In the genomic region with DNA sequence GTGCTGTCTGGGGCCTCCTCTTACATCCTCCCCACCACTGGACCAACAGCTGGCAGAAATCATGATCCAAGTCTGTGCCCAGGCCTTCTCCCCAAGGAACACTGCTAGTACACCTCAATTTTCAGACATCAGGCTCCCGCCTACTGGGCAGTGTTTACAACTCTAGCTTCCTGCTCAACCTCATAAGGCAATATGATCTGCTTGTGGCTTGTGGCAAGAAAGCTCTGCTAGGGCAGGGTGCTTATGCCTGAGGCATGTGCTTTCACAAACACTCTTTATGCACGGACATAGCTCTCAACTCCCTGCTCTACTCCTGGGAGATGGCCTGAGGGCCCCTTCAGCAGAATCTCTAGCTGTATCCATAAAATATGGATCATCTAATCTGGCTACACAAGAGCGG, we compare ENCODE assay signal across 15 cellular contexts. TPM values are rescaled to one million over a fixed set of nuclear protein-coding genes. Genes with fewer than 3 reads are reported as not detected.
A peak's percentile ranks its signal among the peaks of the same experiment; 100 is the strongest.
DNase-seq lines count a peak whose midpoint lies in the region; TF ChIP-seq lines count a peak whose summit lies in the region.
"Had no signal": no experiment of that assay in that cellular context is flagged by ENCODE, and none has a peak within 500 bp of the region (broad histone marks: within the 10 kb centered on the region; RNA-seq: fewer than 3 reads in every experiment).

No MANE protein-coding gene starts in this region.

- H3K4me1 ChIP-seq in mammary epithelial cell (ENCODE audit: insufficient read depth, low read length) (no peaks in the 10 kb centered on the region), breast epithelium (no peaks in the 10 kb centered on the region), SJCRH30 (peaks cover 20% of the 10 kb centered on the region), fibroblast of lung (ENCODE audit: control insufficient read depth, extremely low read depth, insufficient read depth, low read length) (peaks cover 3% of the 10 kb centered on the region), Peyer's patch (no peaks in the 10 kb centered on the region), sigmoid colon (no peaks in the 10 kb centered on the region)

- H3K27ac ChIP-seq in mammary epithelial cell (ENCODE audit: insufficient read depth, low read depth, low read length) (no peak overlapping the region), breast epithelium (no peak overlapping the region), SJCRH30 (peak overlapping the region; percentile 4; the same call in 1 of the 2 replicates), fibroblast of lung (ENCODE audit: insufficient read depth, low read length) (no peak overlapping the region), Peyer's patch (no peak overlapping the region), sigmoid colon (no peak overlapping the region)
- H3K27ac ChIP-seq: GM23248, upper lobe of right lung, WERI-Rb-1 had no signal

- H3K9ac ChIP-seq in mammary epithelial cell (ENCODE audit: insufficient read depth, low read length) = no peak overlapping the region
- no peak overlapping the region for H3K9ac ChIP-seq in fibroblast of lung (ENCODE audit: insufficient read depth, low read length)
- H3K9ac ChIP-seq: GM23248 had no signal

- H3K79me2 ChIP-seq in mammary epithelial cell (ENCODE audit: insufficient read depth, low read length) (no peaks in the 10 kb centered on the region), fibroblast of lung (ENCODE audit: control insufficient read depth, insufficient read depth, low read length) (no peaks in the 10 kb centered on the region)

- H3K36me3 ChIP-seq in mammary epithelial cell (ENCODE audit: insufficient read depth, low read length) = peaks cover 24% of the 10 kb centered on the region
- H3K36me3 ChIP-seq in breast epithelium = no peaks in the 10 kb centered on the region
- H3K36me3 ChIP-seq in SJCRH30 = no peaks in the 10 kb centered on the region
- no peaks in the 10 kb centered on the region for H3K36me3 ChIP-seq in fibroblast of lung (ENCODE audit: control insufficient read depth, insufficient read depth, low read length)
- H3K36me3 ChIP-seq in Peyer's patch = no peaks in the 10 kb centered on the region
- no peaks in the 10 kb centered on the region for H3K36me3 ChIP-seq in sigmoid colon
- H3K36me3 ChIP-seq: upper lobe of right lung, WERI-Rb-1 had no signal

- no peak for TF ChIP-seq CTCF in mammary epithelial cell (conservative IDR thresholded peaks at IDR 0.05 in 1 of 2, IDR thresholded peaks at IDR 0.05 in 1 of 2; ENCODE audit: extremely low read depth in 1 of 2, insufficient read depth in 1 of 2, low read depth in 1 of 2, low read length in 2 of 2)
- TF ChIP-seq CTCF in breast epithelium (IDR thresholded peaks at IDR 0.05) = no peak
- TF ChIP-seq CTCF in fibroblast of lung (conservative IDR thresholded peaks at IDR 0.05 in 1 of 2, IDR thresholded peaks at IDR 0.05 in 1 of 2; ENCODE audit: low read depth in 1 of 2, low read length in 2 of 2) = no peak
- no peak for TF ChIP-seq CTCF in Peyer's patch (IDR thresholded peaks at IDR 0.05)
- TF ChIP-seq CTCF in sigmoid colon (IDR thresholded peaks at IDR 0.05) = no peak

- in situ Hi-C loops in mammary epithelial cell (cut with MboI; ENCODE audit: low sequenced_read_pairs in 2 of 2) = loop anchor here (10.0 to 25.0 kb wide), 2 partner anchors 296 to 593 kb away; no protein-coding TSS in a partner anchor

- no peaks in the 10 kb centered on the region for H3K27me3 ChIP-seq in mammary epithelial cell (ENCODE audit: insufficient read depth, low read length)
- H3K27me3 ChIP-seq in breast epithelium = no peaks in the 10 kb centered on the region
- no peaks in the 10 kb centered on the region for H3K27me3 ChIP-seq in SJCRH30
- no peaks in the 10 kb centered on the region for H3K27me3 ChIP-seq in fibroblast of lung (ENCODE audit: control insufficient read depth, insufficient read depth, low read length)
- H3K27me3 ChIP-seq in Peyer's patch = no peaks in the 10 kb centered on the region
- no peaks in the 10 kb centered on the region for H3K27me3 ChIP-seq in sigmoid colon
- H3K27me3 ChIP-seq: upper lobe of right lung had no signal

- H4K20me1 ChIP-seq in mammary epithelial cell (ENCODE audit: insufficient read depth, low read length) = no peaks in the 10 kb centered on the region
- H4K20me1 ChIP-seq in fibroblast of lung (ENCODE audit: control insufficient read depth, extremely low read depth, insufficient read depth, low read length) = no peaks in the 10 kb centered on the region

- 96% methylated on average over 3 of the region's 3 CpGs for WGBS in mammary epithelial cell (ENCODE audit: low coverage, missing lambda C conversion rate)
- 84 to 89% methylated on average over 3 of the region's 3 CpGs for WGBS in sigmoid colon, 2 donors

- H3K9me3 ChIP-seq in mammary epithelial cell (replicated peaks; ENCODE audit: insufficient read depth, low read length) = no peaks in the 10 kb centered on the region
- H3K9me3 ChIP-seq in breast epithelium = no peaks in the 10 kb centered on the region
- H3K9me3 ChIP-seq in SJCRH30 (replicated peaks) = no peaks in the 10 kb centered on the region
- no peaks in the 10 kb centered on the region for H3K9me3 ChIP-seq in fibroblast of lung (ENCODE audit: control insufficient read depth, insufficient read depth, low read depth, low read length)
- H3K9me3 ChIP-seq in Peyer's patch = no peaks in the 10 kb centered on the region
- H3K9me3 ChIP-seq in sigmoid colon = no peaks in the 10 kb centered on the region
- H3K9me3 ChIP-seq: upper lobe of right lung had no signal

- H3K4me2 ChIP-seq in mammary epithelial cell (ENCODE audit: insufficient read depth, low read depth, low read length) (no peak overlapping the region), fibroblast of lung (ENCODE audit: extremely low read depth, insufficient read depth, low read length) (no peak overlapping the region)

- dilution Hi-C loops in mammary epithelial cell (cut with HindIII; ENCODE audit: low sequenced_read_pairs) = no loop called here

- BruUV-seq in mammary epithelial cell (replicated peaks; lab: Mats Ljungman, UMichigan) = no TSS peak

- TF ChIP-seq POLR2A in breast epithelium (IDR thresholded peaks at IDR 0.05) (no peak), Peyer's patch (IDR thresholded peaks at IDR 0.05) (no peak), sigmoid colon (IDR thresholded peaks at IDR 0.05) (no peak)

- DNase-seq in mammary epithelial cell (peak; percentile 13), breast epithelium (ENCODE audit: low spot score in 2 of 2) (no peak), SJCRH30 (peak; percentile 85 to 92), fibroblast of lung (ENCODE audit: low read depth in 2 of 2) (peak; percentile 64 to 80), HuH-7.5 (ENCODE audit: low spot score) (no peak), Peyer's patch (no peak), sigmoid colon (no peak), NCI-H446 treated with DMSO at 0.1 percent for 48 hours (lab: John Stamatoyannopoulos, UW) (no peak)
- DNase-seq: activated gamma-delta T cell treated with Interleukin-2 at 50 U/mL for 16 hours, GM23248, NCI-H1105, SW 1271, upper lobe of right lung, WERI-Rb-1 had no signal

- intact Hi-C loops in mammary epithelial cell (cut with micrococcal nuclease) = no loop called here
- intact Hi-C loops in breast epithelium (cut with DNase I; ENCODE audit: low total_unique reads) = no loop called here
- intact Hi-C loops in sigmoid colon (cut with DNase I) = loop anchor here (5.0 to 10.0 kb wide), 3 partner anchors 33 to 856 kb away; no protein-coding TSS in a partner anchor

- H2AFZ ChIP-seq in mammary epithelial cell (ENCODE audit: low read depth, low read length) (no peak overlapping the region), fibroblast of lung (ENCODE audit: low read length) (no peak overlapping the region)
- H2AFZ ChIP-seq: GM23248 had no signal

- CTCF ChIA-PET in mammary epithelial cell (lab: Charles Lee; ENCODE audit: low non-redundant PET) = no interaction called here

- TF ChIP-seq EP300 in sigmoid colon (IDR thresholded peaks at IDR 0.05) = no peak

- no peak overlapping the region for H3K4me3 ChIP-seq in mammary epithelial cell (replicated peaks in 1 of 3; ENCODE audit: insufficient read depth in 1 of 3, low read depth in 2 of 3, low read length in 3 of 3)
- H3K4me3 ChIP-seq in breast epithelium = no peak overlapping the region
- no peak overlapping the region for H3K4me3 ChIP-seq in SJCRH30
- H3K4me3 ChIP-seq in fibroblast of lung (replicated peaks in 1 of 4; ENCODE audit: control extremely low read depth in 1 of 4, insufficient read depth in 1 of 4, low read depth in 3 of 4, low read length in 4 of 4) = no peak overlapping the region
- H3K4me3 ChIP-seq in Peyer's patch = no peak overlapping the region
- no peak overlapping the region for H3K4me3 ChIP-seq in sigmoid colon
- H3K4me3 ChIP-seq: GM23248, upper lobe of right lung had no signal

RNA-seq across cellular contexts. Expression of a gene that starts 32.5 kb away (rescaled TPM):
- total RNA-seq in mammary epithelial cell (10 to 100 TPM; 42.0 to 57.8 TPM), breast epithelium (1 to 10 TPM in 2 of 3 donors, under 1 TPM in 1; 0.48 to 9.4 (median 2.3) TPM), fibroblast of lung (0.26 and 0.83 TPM in 2 replicates), Peyer's patch (1 to 10 TPM in 1 of 4 donors, under 1 TPM in 3; 0.57 to 1.3 (median 0.76) TPM), sigmoid colon (1 to 10 TPM in 3 of 4 donors, under 1 TPM in 1; 0.66 to 8.3 (median 3.7) TPM)
- polyA plus RNA-seq in mammary epithelial cell (13.9 TPM), fibroblast of lung (1.4 and 3.2 TPM in 2 replicates), sigmoid colon (1 to 10 TPM in 1 of 3 donors, under 1 TPM in 1, not detected in 1; under 0.01 to 1.0 TPM)
- polyA minus RNA-seq in mammary epithelial cell (94.8 TPM), fibroblast of lung (ENCODE audit: low replicate concordance) (4.2 and 5.0 TPM in 2 replicates)
- total RNA-seq in SJCRH30 (2014; rRNA removed; shearing (Covaris generic)) = 11.8 and 14.1 TPM in 2 replicates
- 1.1 and 1.9 TPM in 2 replicates for polyA plus RNA-seq in fibroblast of lung (2012)
- total RNA-seq: activated CD8-positive, alpha-beta memory T cell treated with anti-CD3 and anti-CD28 coated beads for 36 hours had no signal

Comparison
In these comparisons a context has a peak if more than half of its experiments do, and no peak if none do; other contexts are left out.
1. DNase-seq: peak in mammary epithelial cell (single experiment), SJCRH30 (2 of 2) and fibroblast of lung (2 of 2); none in breast epithelium (0 of 2), HuH-7.5 (single experiment), Peyer's patch (0 of 3), sigmoid colon (single experiment) and NCI-H446 treated with DMSO at 0.1 percent for 48 hours (single experiment).